ENCODE assay signal across 1 cellular context in the genomic region with DNA sequence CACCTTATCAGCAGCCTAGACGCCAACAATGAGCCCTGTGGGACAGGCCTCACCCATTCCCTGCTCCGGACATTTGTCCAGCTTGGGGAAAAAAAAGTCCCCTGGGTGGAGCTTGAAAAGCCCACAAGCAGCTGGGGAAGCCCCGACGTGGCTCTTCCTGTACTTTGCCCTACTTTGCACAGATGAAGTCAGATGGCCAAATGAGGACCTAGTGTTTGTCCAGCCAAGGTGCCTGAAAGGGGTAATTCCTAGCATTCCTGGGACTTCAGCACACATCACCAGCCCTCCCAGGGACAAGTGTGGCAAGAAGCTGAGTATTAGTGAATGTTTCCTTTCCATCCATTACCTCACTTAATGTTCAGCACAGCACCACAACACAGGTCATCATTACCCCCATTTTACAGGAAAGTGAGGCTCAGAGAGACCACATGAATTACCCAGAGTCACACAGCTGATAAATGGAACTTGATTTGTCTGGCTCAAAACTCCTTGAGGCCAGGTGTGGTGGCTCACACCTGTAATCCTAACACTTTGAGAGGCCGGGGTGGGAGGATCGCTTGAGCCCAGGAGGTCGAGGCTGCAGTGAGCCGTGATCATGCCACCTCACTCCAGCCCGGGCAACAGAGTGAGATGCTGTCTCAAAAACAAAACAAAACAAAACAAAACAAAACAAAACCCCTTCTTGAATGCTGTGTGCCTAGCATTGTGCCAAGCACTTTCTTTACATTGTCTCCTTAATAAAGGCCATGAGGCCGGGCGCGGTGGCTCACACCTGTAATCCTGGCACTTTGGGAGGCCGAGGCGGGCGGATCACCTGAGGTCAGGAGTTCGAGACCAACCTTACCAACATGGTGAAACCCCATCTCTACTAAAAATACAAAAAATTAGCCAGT.
TF ChIP-seq lines count a peak whose summit lies in the region.

No MANE protein-coding gene starts in this region.

TF ChIP-seq in HepG2, 621 proteins besides CTCF, POLR2A, EP300 and RAD21 (continued from another document and continues in another):
- TF ChIP-seq PREB (CRISPR knock-in tag; IDR thresholded peaks at IDR 0.05) (no peak), MIER2 (CRISPR knock-in tag; IDR thresholded peaks at IDR 0.05) (no peak), ETV5 (CRISPR knock-in tag; IDR thresholded peaks at IDR 0.05; ENCODE audit: borderline replicate concordance) (peak; percentile 82), KLF13 (CRISPR knock-in tag; IDR thresholded peaks at IDR 0.05) (no peak), TFAP4 (IDR thresholded peaks at IDR 0.05; ENCODE audit: borderline replicate concordance, low read depth) (peak; percentile 91; the same call in 1 of the 2 replicates), EEA1 (CRISPR knock-in tag; IDR thresholded peaks at IDR 0.05; ENCODE audit: borderline replicate concordance) (no peak), ZNF333 (CRISPR knock-in tag; IDR thresholded peaks at IDR 0.05; ENCODE audit: borderline replicate concordance) (0 out of 2 replicates have a peak, but pooled peaks have one; percentile 68), ZNF546 (CRISPR knock-in tag; conservative IDR thresholded peaks at IDR 0.05) (no peak), RELA (CRISPR knock-in tag; IDR thresholded peaks at IDR 0.05) (peak; percentile 78; the same call in 1 of the 2 replicates), AHR (CRISPR knock-in tag; IDR thresholded peaks at IDR 0.05) (no peak; the same call in 1 of the 2 replicates), GZF1 (CRISPR knock-in tag; IDR thresholded peaks at IDR 0.05) (no peak), PITX1 (CRISPR knock-in tag; IDR thresholded peaks at IDR 0.05) (peak; percentile 79), CBX5 (CRISPR knock-in tag; IDR thresholded peaks at IDR 0.05; ENCODE audit: borderline replicate concordance) (peak; percentile 87; the same call in 1 of the 2 replicates), STAG1 (CRISPR knock-in tag; IDR thresholded peaks at IDR 0.05) (peak; percentile 23), ZNF543 (CRISPR knock-in tag; IDR thresholded peaks at IDR 0.05) (peak; percentile 67; the same call in 1 of the 2 replicates), TBX2 (CRISPR knock-in tag; IDR thresholded peaks at IDR 0.05; ENCODE audit: borderline replicate concordance) (peak; percentile 96), ZNF317 (CRISPR knock-in tag; IDR thresholded peaks at IDR 0.05) (peak; percentile 66; the same call in 1 of the 2 replicates), SAP130 (CRISPR knock-in tag; IDR thresholded peaks at IDR 0.05; ENCODE audit: low read depth) (peak; percentile 87), BCL6 (CRISPR knock-in tag; IDR thresholded peaks at IDR 0.05) (peak; percentile 89), SP4 (CRISPR knock-in tag; IDR thresholded peaks at IDR 0.05) (peak; percentile 39; the same call in 1 of the 2 replicates), ELF4 (CRISPR knock-in tag; IDR thresholded peaks at IDR 0.05; ENCODE audit: borderline replicate concordance) (peak; percentile 69; the same call in 1 of the 2 replicates), LCORL (IDR thresholded peaks at IDR 0.05) (peak; percentile 85; the same call in 1 of the 2 replicates), LCORL (CRISPR knock-in tag; IDR thresholded peaks at IDR 0.05) (peak; percentile 100), USF2 (IDR thresholded peaks at IDR 0.05; ENCODE audit: low read depth, low read length) (no peak), USF2 (CRISPR knock-in tag; IDR thresholded peaks at IDR 0.05; ENCODE audit: borderline replicate concordance) (peak; percentile 73; the same call in 1 of the 2 replicates), NRL (CRISPR knock-in tag; IDR thresholded peaks at IDR 0.05; ENCODE audit: borderline replicate concordance) (no peak), ZBTB21 (CRISPR knock-in tag; IDR thresholded peaks at IDR 0.05) (peak; percentile 70), SOX6 (IDR thresholded peaks at IDR 0.05) (no peak), SOX6 (CRISPR knock-in tag; IDR thresholded peaks at IDR 0.05) (peak; percentile 88), KAT8 (CRISPR knock-in tag; IDR thresholded peaks at IDR 0.05) (peak; percentile 77), THAP11 (CRISPR knock-in tag; IDR thresholded peaks at IDR 0.05) (peak; percentile 56), RBM39 (IDR thresholded peaks at IDR 0.05; ENCODE audit: low read depth, low read length, poor library complexity, severe bottlenecking) (no peak), ZNF749 (CRISPR knock-in tag; IDR thresholded peaks at IDR 0.05; ENCODE audit: borderline replicate concordance) (no peak), ZFP91 (CRISPR knock-in tag; IDR thresholded peaks at IDR 0.05; ENCODE audit: borderline replicate concordance) (peak; percentile 77), ZKSCAN8 (CRISPR knock-in tag; IDR thresholded peaks at IDR 0.05; ENCODE audit: borderline replicate concordance) (peak; percentile 90)
- TF ChIP-seq, protein P1, sequence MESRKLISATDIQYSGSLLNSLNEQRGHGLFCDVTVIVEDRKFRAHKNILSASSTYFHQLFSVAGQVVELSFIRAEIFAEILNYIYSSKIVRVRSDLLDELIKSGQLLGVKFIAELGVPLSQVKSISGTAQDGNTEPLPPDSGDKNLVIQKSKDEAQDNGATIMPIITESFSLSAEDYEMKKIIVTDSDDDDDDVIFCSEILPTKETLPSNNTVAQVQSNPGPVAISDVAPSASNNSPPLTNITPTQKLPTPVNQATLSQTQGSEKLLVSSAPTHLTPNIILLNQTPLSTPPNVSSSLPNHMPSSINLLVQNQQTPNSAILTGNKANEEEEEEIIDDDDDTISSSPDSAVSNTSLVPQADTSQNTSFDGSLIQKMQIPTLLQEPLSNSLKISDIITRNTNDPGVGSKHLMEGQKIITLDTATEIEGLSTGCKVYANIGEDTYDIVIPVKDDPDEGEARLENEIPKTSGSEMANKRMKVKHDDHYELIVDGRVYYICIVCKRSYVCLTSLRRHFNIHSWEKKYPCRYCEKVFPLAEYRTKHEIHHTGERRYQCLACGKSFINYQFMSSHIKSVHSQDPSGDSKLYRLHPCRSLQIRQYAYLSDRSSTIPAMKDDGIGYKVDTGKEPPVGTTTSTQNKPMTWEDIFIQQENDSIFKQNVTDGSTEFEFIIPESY (CRISPR knock-in tag; IDR thresholded peaks at IDR 0.05): peak; percentile 15; the same call in 1 of the 2 replicates
- TF ChIP-seq, protein P2, sequence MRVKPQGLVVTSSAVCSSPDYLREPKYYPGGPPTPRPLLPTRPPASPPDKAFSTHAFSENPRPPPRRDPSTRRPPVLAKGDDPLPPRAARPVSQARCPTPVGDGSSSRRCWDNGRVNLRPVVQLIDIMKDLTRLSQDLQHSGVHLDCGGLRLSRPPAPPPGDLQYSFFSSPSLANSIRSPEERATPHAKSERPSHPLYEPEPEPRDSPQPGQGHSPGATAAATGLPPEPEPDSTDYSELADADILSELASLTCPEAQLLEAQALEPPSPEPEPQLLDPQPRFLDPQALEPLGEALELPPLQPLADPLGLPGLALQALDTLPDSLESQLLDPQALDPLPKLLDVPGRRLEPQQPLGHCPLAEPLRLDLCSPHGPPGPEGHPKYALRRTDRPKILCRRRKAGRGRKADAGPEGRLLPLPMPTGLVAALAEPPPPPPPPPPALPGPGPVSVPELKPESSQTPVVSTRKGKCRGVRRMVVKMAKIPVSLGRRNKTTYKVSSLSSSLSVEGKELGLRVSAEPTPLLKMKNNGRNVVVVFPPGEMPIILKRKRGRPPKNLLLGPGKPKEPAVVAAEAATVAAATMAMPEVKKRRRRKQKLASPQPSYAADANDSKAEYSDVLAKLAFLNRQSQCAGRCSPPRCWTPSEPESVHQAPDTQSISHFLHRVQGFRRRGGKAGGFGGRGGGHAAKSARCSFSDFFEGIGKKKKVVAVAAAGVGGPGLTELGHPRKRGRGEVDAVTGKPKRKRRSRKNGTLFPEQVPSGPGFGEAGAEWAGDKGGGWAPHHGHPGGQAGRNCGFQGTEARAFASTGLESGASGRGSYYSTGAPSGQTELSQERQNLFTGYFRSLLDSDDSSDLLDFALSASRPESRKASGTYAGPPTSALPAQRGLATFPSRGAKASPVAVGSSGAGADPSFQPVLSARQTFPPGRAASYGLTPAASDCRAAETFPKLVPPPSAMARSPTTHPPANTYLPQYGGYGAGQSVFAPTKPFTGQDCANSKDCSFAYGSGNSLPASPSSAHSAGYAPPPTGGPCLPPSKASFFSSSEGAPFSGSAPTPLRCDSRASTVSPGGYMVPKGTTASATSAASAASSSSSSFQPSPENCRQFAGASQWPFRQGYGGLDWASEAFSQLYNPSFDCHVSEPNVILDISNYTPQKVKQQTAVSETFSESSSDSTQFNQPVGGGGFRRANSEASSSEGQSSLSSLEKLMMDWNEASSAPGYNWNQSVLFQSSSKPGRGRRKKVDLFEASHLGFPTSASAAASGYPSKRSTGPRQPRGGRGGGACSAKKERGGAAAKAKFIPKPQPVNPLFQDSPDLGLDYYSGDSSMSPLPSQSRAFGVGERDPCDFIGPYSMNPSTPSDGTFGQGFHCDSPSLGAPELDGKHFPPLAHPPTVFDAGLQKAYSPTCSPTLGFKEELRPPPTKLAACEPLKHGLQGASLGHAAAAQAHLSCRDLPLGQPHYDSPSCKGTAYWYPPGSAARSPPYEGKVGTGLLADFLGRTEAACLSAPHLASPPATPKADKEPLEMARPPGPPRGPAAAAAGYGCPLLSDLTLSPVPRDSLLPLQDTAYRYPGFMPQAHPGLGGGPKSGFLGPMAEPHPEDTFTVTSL (CRISPR knock-in tag; IDR thresholded peaks at IDR 0.05; ENCODE audit: borderline replicate concordance): peak; percentile 90; the same call in 1 of the 2 replicates
- TF ChIP-seq, protein P3, sequence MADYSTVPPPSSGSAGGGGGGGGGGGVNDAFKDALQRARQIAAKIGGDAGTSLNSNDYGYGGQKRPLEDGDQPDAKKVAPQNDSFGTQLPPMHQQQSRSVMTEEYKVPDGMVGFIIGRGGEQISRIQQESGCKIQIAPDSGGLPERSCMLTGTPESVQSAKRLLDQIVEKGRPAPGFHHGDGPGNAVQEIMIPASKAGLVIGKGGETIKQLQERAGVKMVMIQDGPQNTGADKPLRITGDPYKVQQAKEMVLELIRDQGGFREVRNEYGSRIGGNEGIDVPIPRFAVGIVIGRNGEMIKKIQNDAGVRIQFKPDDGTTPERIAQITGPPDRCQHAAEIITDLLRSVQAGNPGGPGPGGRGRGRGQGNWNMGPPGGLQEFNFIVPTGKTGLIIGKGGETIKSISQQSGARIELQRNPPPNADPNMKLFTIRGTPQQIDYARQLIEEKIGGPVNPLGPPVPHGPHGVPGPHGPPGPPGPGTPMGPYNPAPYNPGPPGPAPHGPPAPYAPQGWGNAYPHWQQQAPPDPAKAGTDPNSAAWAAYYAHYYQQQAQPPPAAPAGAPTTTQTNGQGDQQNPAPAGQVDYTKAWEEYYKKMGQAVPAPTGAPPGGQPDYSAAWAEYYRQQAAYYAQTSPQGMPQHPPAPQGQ (CRISPR knock-in tag; IDR thresholded peaks at IDR 0.05; ENCODE audit: borderline replicate concordance): no peak
